ENCODE assay signal across 1 cellular context in genomic region chr10:102503264-102504178, GRCh38.
A peak's percentile ranks its signal among the peaks of the same experiment; 100 is the strongest.
TF ChIP-seq lines count a peak whose summit lies in the region.

TSS of gene SUFU (plus strand) at chr10:102503972. CDS start at chr10:102504153, 181 bp downstream.

TF ChIP-seq in HEK293, 187 proteins besides CTCF, POLR2A, EP300 and RAD21 (continued from another document):
- no peak for TF ChIP-seq ZNF274 (IDR thresholded peaks at IDR 0.05; ENCODE audit: low read length)
- TF ChIP-seq ZNF274 (tag by site-specific recombination; IDR thresholded peaks at IDR 0.05; ENCODE audit: borderline replicate concordance), result no peak
- no peak for TF ChIP-seq ZBTB49 (tag by site-specific recombination; IDR thresholded peaks at IDR 0.05; ENCODE audit: low read depth)
- no peak for TF ChIP-seq ZNF555 (tag by site-specific recombination; conservative IDR thresholded peaks at IDR 0.05)
- TF ChIP-seq ZNF138 (tag by site-specific recombination; IDR thresholded peaks at IDR 0.05; ENCODE audit: borderline replicate concordance), result no peak
- no peak for TF ChIP-seq ZNF501 (tag by site-specific recombination; IDR thresholded peaks at IDR 0.05)
- TF ChIP-seq OVOL3 (tag by site-specific recombination; IDR thresholded peaks at IDR 0.05), result no peak
- peak; percentile 15; the same call in 1 of the 2 replicates for TF ChIP-seq ZBTB48 (tag by site-specific recombination; IDR thresholded peaks at IDR 0.05)
- no peak for TF ChIP-seq ZNF777 (tag by site-specific recombination; IDR thresholded peaks at IDR 0.05; ENCODE audit: borderline replicate concordance)
